In genomic region chr6:139983555-139984276, GRCh38 we compare ENCODE assay signal across 13 cellular contexts.
A peak's percentile ranks its signal among the peaks of the same experiment; 100 is the strongest.
DNase-seq lines count a peak whose midpoint lies in the region; ATAC-seq and TF ChIP-seq lines count a peak whose summit lies in the region.
"Had no signal": no experiment of that assay in that cellular context is flagged by ENCODE, and none has a peak within 500 bp of the region (broad histone marks: within the 10 kb centered on the region; RNA-seq: fewer than 3 reads in every experiment).

No MANE protein-coding gene starts in this region.

- intact Hi-C loops in tibial artery (cut with DNase I; ENCODE audit: low total_unique reads), result no loop called here

- no peaks in the 10 kb centered on the region for H3K36me3 ChIP-seq in mesodermal cell (ENCODE audit: control insufficient read depth, insufficient read depth, low read length)
- no peaks in the 10 kb centered on the region for H3K36me3 ChIP-seq in tibial artery

- no peak overlapping the region for H3K4me3 ChIP-seq in mesodermal cell (ENCODE audit: extremely low read depth, insufficient read depth, low read length, poor library complexity, severe bottlenecking)
- H3K4me3 ChIP-seq in tibial artery, result no peak overlapping the region
- H3K4me3 ChIP-seq: testis had no signal

- no peaks in the 10 kb centered on the region for H3K9me3 ChIP-seq in mesodermal cell (ENCODE audit: control insufficient read depth, low read length)
- no peaks in the 10 kb centered on the region for H3K9me3 ChIP-seq in tibial artery
- H3K9me3 ChIP-seq: testis had no signal

- DNase-seq in NCI-H69 (lab: John Stamatoyannopoulos, UW) (peak; percentile 17), chondrocyte (ENCODE audit: low spot score) (no peak), tibial artery (no peak), NOMO-1 (lab: John Stamatoyannopoulos, UW; ENCODE audit: unreplicated experiment in 2 of 2) (no peak), NCI-H146 (lab: John Stamatoyannopoulos, UW) (no peak)
- DNase-seq: activated CD4-positive, CD25-positive, alpha-beta regulatory T cell; cortex of kidney; Kasumi-1; naive B cell; stimulated activated CD4-positive, alpha-beta T cell treated with anti-CD3 and anti-CD28 coated beads, Interleukin-4, amount 100 ng/mL, for 4 hours; testis had no signal

- no peak for TF ChIP-seq CTCF in chondrocyte (IDR thresholded peaks at IDR 0.05)
- no peak for TF ChIP-seq CTCF in tibial artery (IDR thresholded peaks at IDR 0.05)

- H3K4me3 Mint-ChIP-seq in chondrocyte (ENCODE audit: unreplicated experiment), result peak overlapping the region; percentile 6
- H3K4me3 Mint-ChIP-seq: naive B cell had no signal

- H3K27me3 ChIP-seq in tibial artery, result no peaks in the 10 kb centered on the region
- H3K27me3 ChIP-seq: testis had no signal

- no peaks in the 10 kb centered on the region for H3K27me3 Mint-ChIP-seq in chondrocyte (ENCODE audit: low read depth)

- H3K27ac ChIP-seq in mesodermal cell (ENCODE audit: low read depth, low read length, severe bottlenecking) (peak overlapping the region; percentile 92), tibial artery (peak overlapping the region; percentile 67 to 68)

- H3K36me3 Mint-ChIP-seq in chondrocyte (ENCODE audit: low read depth), result no peaks in the 10 kb centered on the region
- H3K36me3 Mint-ChIP-seq: naive B cell had no signal

- peaks cover 9% of the 10 kb centered on the region for H3K9me3 Mint-ChIP-seq in chondrocyte (ENCODE audit: low read depth)
- H3K9me3 Mint-ChIP-seq: naive B cell had no signal

- whole genome bisulfite sequencing in mesodermal cell (ENCODE audit: insufficient coverage in 2 of 2), 2 experiments, result 71 to 87% methylated on average over 2 to 3 of the region's 5 CpGs

- H3K4me1 ChIP-seq in mesodermal cell (ENCODE audit: control insufficient read depth, insufficient read depth, low read length, poor library complexity, severe bottlenecking) (peaks cover 53% of the 10 kb centered on the region), tibial artery (peaks cover 0 to 53% (median 18%) of the 10 kb centered on the region in 4 donors)
- H3K4me1 ChIP-seq: testis had no signal

- H3K27ac Mint-ChIP-seq in chondrocyte (ENCODE audit: unreplicated experiment), result peak overlapping the region; percentile 91
- H3K27ac Mint-ChIP-seq: naive B cell had no signal

- no peak for ATAC-seq in HG03039 (IDR thresholded peaks at IDR 0.05; ENCODE audit: unreplicated experiment)

- peaks cover 68% of the 10 kb centered on the region for H3K4me1 Mint-ChIP-seq in chondrocyte (ENCODE audit: low read depth)
